Comparison of ENCODE assay signal across 10 cellular contexts in genomic region chr5:173625686-173626500, GRCh38. TPM values are rescaled to one million over a fixed set of nuclear protein-coding genes. Genes with fewer than 3 reads are reported as not detected.
DNase-seq lines count a peak whose midpoint lies in the region; ATAC-seq and TF ChIP-seq lines count a peak whose summit lies in the region.
"Had no signal": no experiment of that assay in that cellular context is flagged by ENCODE, and none has a peak within 500 bp of the region (broad histone marks: within the 10 kb centered on the region; RNA-seq: fewer than 3 reads in every experiment).

No MANE protein-coding gene starts in this region.

- no peaks in the 10 kb centered on the region for H3F3A ChIP-seq in OCI-LY1 (ENCODE audit: insufficient read depth, low read length)

- H3K4me2 ChIP-seq in OCI-LY1 (ENCODE audit: low read length) = peak overlapping the region; percentile 18

- no peaks in the 10 kb centered on the region for H4K20me1 ChIP-seq in OCI-LY1 (ENCODE audit: insufficient read depth, low read length)

- no peak overlapping the region for H2AFZ ChIP-seq in OCI-LY1 (ENCODE audit: low read length)

- no peak overlapping the region for H3K4me3 ChIP-seq in OCI-LY1 (ENCODE audit: low read depth, low read length, poor library complexity, severe bottlenecking)
- no peak overlapping the region for H3K4me3 ChIP-seq in left ventricle myocardium inferior

- DNase-seq in ELF-1 (ENCODE audit: low read depth, low spot score) (peak; percentile 50), left ventricle myocardium inferior (no peak), ecto neural progenitor cell (ENCODE audit: low spot score) (no peak), D341Med (ENCODE audit: low spot score) (no peak), OCI-M2 (lab: John Stamatoyannopoulos, UW; ENCODE audit: unreplicated experiment) (no peak)
- no peak for DNase-seq in stimulated activated CD4-positive, alpha-beta T cell treated with anti-CD3 and anti-CD28 coated beads, Interleukin-4, amount 100 ng/mL, for 24 hours
- DNase-seq: effector memory CD8-positive, alpha-beta T cell had no signal

- TF ChIP-seq CTCF in OCI-LY1 (IDR thresholded peaks at IDR 0.05; ENCODE audit: low read length) (peak; percentile 71), left ventricle myocardium inferior (IDR thresholded peaks at IDR 0.05; ENCODE audit: borderline replicate concordance) (peak; percentile 38)

- peaks cover 55% of the 10 kb centered on the region for H3K4me1 ChIP-seq in OCI-LY1 (ENCODE audit: insufficient read depth, low read length, severe bottlenecking)
- peaks cover 16% of the 10 kb centered on the region for H3K4me1 ChIP-seq in left ventricle myocardium inferior

- no peaks in the 10 kb centered on the region for H3K36me3 ChIP-seq in OCI-LY1 (ENCODE audit: insufficient read depth, low read length)
- H3K36me3 ChIP-seq in left ventricle myocardium inferior = no peaks in the 10 kb centered on the region
- H3K36me3 ChIP-seq: neutrophil had no signal

- no peaks in the 10 kb centered on the region for H3K27me3 ChIP-seq in OCI-LY1 (ENCODE audit: insufficient read depth, low read length)
- H3K27me3 ChIP-seq in left ventricle myocardium inferior (ENCODE audit: low read depth) = no peaks in the 10 kb centered on the region
- H3K27me3 ChIP-seq: neutrophil had no signal

- peak; percentile 60 for ATAC-seq in GM21526 (IDR thresholded peaks at IDR 0.05; ENCODE audit: low FRiP score, unreplicated experiment)
- ATAC-seq: effector memory CD8-positive, alpha-beta T cell had no signal

- H3K9me3 ChIP-seq in OCI-LY1 (ENCODE audit: low read length) (no peaks in the 10 kb centered on the region), left ventricle myocardium inferior (replicated peaks) (no peaks in the 10 kb centered on the region)
- H3K9me3 ChIP-seq: neutrophil had no signal

- H3K27ac ChIP-seq in OCI-LY1 (ENCODE audit: low read depth, low read length, poor library complexity, severe bottlenecking) = peak overlapping the region; percentile 21
- H3K27ac ChIP-seq in left ventricle myocardium inferior (replicated peaks) = peak overlapping the region; percentile 39
- H3K27ac ChIP-seq: neutrophil had no signal

- intact Hi-C loops in left ventricle myocardium inferior (cut with micrococcal nuclease) = no loop called here

- no peaks in the 10 kb centered on the region for H3K9me2 ChIP-seq in OCI-LY1 (ENCODE audit: low read depth, low read length)

- H3K79me2 ChIP-seq in OCI-LY1 (ENCODE audit: insufficient read depth, low read length) = no peaks in the 10 kb centered on the region

- peak overlapping the region; percentile 47; the same call in 1 of the 2 replicates for H3K9ac ChIP-seq in OCI-LY1 (ENCODE audit: low read length)

RNA-seq across cellular contexts. Expression of gene BOD1, which starts 9.4 kb away (rescaled TPM):
- total RNA-seq in left ventricle myocardium inferior = 48.7 TPM
